In genomic region chr1:226397011-226397926, GRCh38 we compare ENCODE assay signal across 16 cellular contexts. TPM values are rescaled to one million over a fixed set of nuclear protein-coding genes. Genes with fewer than 3 reads are reported as not detected.
DNase-seq lines count a peak whose midpoint lies in the region; ATAC-seq and TF ChIP-seq lines count a peak whose summit lies in the region.
"Had no signal": no experiment of that assay in that cellular context is flagged by ENCODE, and none has a peak within 500 bp of the region (broad histone marks: within the 10 kb centered on the region; RNA-seq: fewer than 3 reads in every experiment).

No MANE protein-coding gene starts in this region.

- TSS peak; percentile 4 for BruUV-seq in Caco-2 (replicated peaks; lab: Mats Ljungman, UMichigan)

- H3K9me3 ChIP-seq in Caco-2 (no peaks in the 10 kb centered on the region), cardiac muscle cell (ENCODE audit: low read depth) (no peaks in the 10 kb centered on the region)

- H3K27ac Mint-ChIP-seq in Caco-2 (ENCODE audit: unreplicated experiment) (no peak overlapping the region), WTC11 (peak overlapping the region; percentile 57), nephron progenitor cell (peak overlapping the region; percentile 93)
- H3K27ac Mint-ChIP-seq: activated naive CD4-positive, alpha-beta T cell treated with anti-CD3 and anti-CD28 coated beads, Interleukin-2, amount 50 U/mL, for 24 hours had no signal

- POLR2A ChIA-PET in Caco-2 (lab: Charles Lee) (no interaction called here), WTC11 (lab: Charles Lee) (interaction anchor here (0.6 kb wide), 1 partner anchor 53 kb away, joined by 3 read pairs; no protein-coding TSS in a partner anchor)

- H3K36me3 Mint-ChIP-seq in Caco-2 (ENCODE audit: insufficient read depth, unreplicated experiment) (peaks cover 50% of the 10 kb centered on the region), WTC11 (peaks cover 82% of the 10 kb centered on the region), nephron progenitor cell (ENCODE audit: low read depth) (peaks cover 90% of the 10 kb centered on the region)

- H3K4me3 ChIP-seq in Caco-2 (ENCODE audit: low read depth, low read length) (no peak overlapping the region), cardiac muscle cell (no peak overlapping the region)

- H3K27me3 ChIP-seq in Caco-2 (replicated peaks; ENCODE audit: control insufficient read depth, insufficient read depth, low read length), result no peaks in the 10 kb centered on the region
- no peaks in the 10 kb centered on the region for H3K27me3 ChIP-seq in cardiac muscle cell

- TF ChIP-seq CTCF in Caco-2 (IDR thresholded peaks at IDR 0.05; ENCODE audit: insufficient read depth in 1 of 2, low read depth in 1 of 2, low read length in 1 of 2, severe bottlenecking in 1 of 2, unreplicated experiment in 1 of 2), result no peak
- TF ChIP-seq CTCF in WTC11 (IDR thresholded peaks at IDR 0.05), result no peak
- no peak for TF ChIP-seq CTCF in cardiac muscle cell (IDR thresholded peaks at IDR 0.05; ENCODE audit: low read depth, low read length)
- no peak for TF ChIP-seq CTCF in nephron progenitor cell (IDR thresholded peaks at IDR 0.05)

- H3K4me3 Mint-ChIP-seq in Caco-2 (ENCODE audit: unreplicated experiment), result no peak overlapping the region
- H3K4me3 Mint-ChIP-seq in WTC11, result no peak overlapping the region
- no peak overlapping the region for H3K4me3 Mint-ChIP-seq in nephron progenitor cell
- H3K4me3 Mint-ChIP-seq: activated naive CD4-positive, alpha-beta T cell treated with anti-CD3 and anti-CD28 coated beads, Interleukin-2, amount 50 U/mL, for 24 hours had no signal

- H3K4me1 Mint-ChIP-seq in Caco-2 (ENCODE audit: low read depth, unreplicated experiment) (no peaks in the 10 kb centered on the region), WTC11 (peaks cover 19% of the 10 kb centered on the region), nephron progenitor cell (peaks cover 30% of the 10 kb centered on the region)

- intact Hi-C loops in Caco-2 (cut with micrococcal nuclease; ENCODE audit: unreplicated experiment), result no loop called here

- CTCF ChIA-PET in Caco-2 (lab: Charles Lee), result interaction anchor here (1.3 kb wide), 1 partner anchor 11 kb away, joined by 5 read pairs; the partner anchor contains the start of gene PARP1
- CTCF ChIA-PET in WTC11 (lab: Charles Lee), result interaction anchor here (0.6 to 1.7 kb wide), 2 partner anchors 28 to 60 kb away, joined by 4 read pairs; no protein-coding TSS in a partner anchor

- H3K27ac ChIP-seq in cardiac muscle cell, result peak overlapping the region; percentile 25
- H3K27ac ChIP-seq: WERI-Rb-1 had no signal

- H3K9me3 Mint-ChIP-seq in Caco-2 (ENCODE audit: unreplicated experiment) (no peaks in the 10 kb centered on the region), WTC11 (no peaks in the 10 kb centered on the region), nephron progenitor cell (peaks cover 5% of the 10 kb centered on the region)
- H3K9me3 Mint-ChIP-seq: activated naive CD4-positive, alpha-beta T cell treated with anti-CD3 and anti-CD28 coated beads, Interleukin-2, amount 50 U/mL, for 24 hours had no signal

- H3K36me3 ChIP-seq in Caco-2 (ENCODE audit: control insufficient read depth, insufficient read depth, low read length) (peaks cover 2% of the 10 kb centered on the region), cardiac muscle cell (peaks cover 35% of the 10 kb centered on the region)

- no peak for DNase-seq in Caco-2
- no peak for DNase-seq in WTC11 (ENCODE audit: low spot score)
- peak in 1 of 2 donors; percentile 62 for DNase-seq in cardiac muscle cell (ENCODE audit: low read depth in 1 of 2, low spot score in 1 of 2)
- DNase-seq in nephron progenitor cell, result no peak
- DNase-seq in NK-92 (lab: John Stamatoyannopoulos, UW; ENCODE audit: unreplicated experiment), result no peak
- DNase-seq in NCI-H187 (lab: John Stamatoyannopoulos, UW), result no peak
- DNase-seq in activated T-cell treated with anti-CD3 and anti-CD28 coated beads, Interleukin-2, amount 50 U/mL, for 48 hours, result no peak
- no peak for DNase-seq in stimulated activated CD4-positive, alpha-beta T cell treated with anti-CD3 and anti-CD28 coated beads, Interleukin-4, amount 100 ng/mL, for 1 hour
- DNase-seq: Calu3; caudate nucleus; Karpas-422; NCI-H1436 treated with DMSO at 0.1 percent for 48 hours; NCI-H510A treated with DMSO at 0.1 percent for 48 hours; stimulated activated CD4-positive, alpha-beta T cell treated with anti-CD3 and anti-CD28 coated beads, Interleukin-4, amount 100 ng/mL, for 4 hours; WERI-Rb-1 had no signal

- H3K4me1 ChIP-seq in Caco-2, result no peaks in the 10 kb centered on the region
- H3K4me1 ChIP-seq in cardiac muscle cell (ENCODE audit: low read depth), result peaks cover 12% of the 10 kb centered on the region

- no peak for ATAC-seq in WTC11

- H3K27me3 Mint-ChIP-seq in Caco-2 (ENCODE audit: insufficient read depth, unreplicated experiment) (no peaks in the 10 kb centered on the region), WTC11 (ENCODE audit: low read depth) (no peaks in the 10 kb centered on the region), nephron progenitor cell (ENCODE audit: low read depth, poor library complexity) (peaks cover 7% of the 10 kb centered on the region)
- H3K27me3 Mint-ChIP-seq: activated naive CD4-positive, alpha-beta T cell treated with anti-CD3 and anti-CD28 coated beads, Interleukin-2, amount 50 U/mL, for 24 hours had no signal

TF ChIP-seq in WTC11, 78 proteins besides CTCF, POLR2A, EP300 and RAD21 (continues in another document):
- TF ChIP-seq CREB1 (CRISPR knock-in tag; IDR thresholded peaks at IDR 0.05), result no peak
- TF ChIP-seq MYBL2 (CRISPR knock-in tag; IDR thresholded peaks at IDR 0.05), result no peak
- no peak for TF ChIP-seq SMAD4 (CRISPR knock-in tag; IDR thresholded peaks at IDR 0.05)
- TF ChIP-seq PREB (CRISPR knock-in tag; IDR thresholded peaks at IDR 0.05; ENCODE audit: borderline replicate concordance), result no peak
- no peak for TF ChIP-seq ZNF512 (CRISPR knock-in tag; IDR thresholded peaks at IDR 0.05; ENCODE audit: borderline replicate concordance)
- no peak for TF ChIP-seq SP1 (CRISPR knock-in tag; conservative IDR thresholded peaks at IDR 0.05)
- TF ChIP-seq, protein P1, sequence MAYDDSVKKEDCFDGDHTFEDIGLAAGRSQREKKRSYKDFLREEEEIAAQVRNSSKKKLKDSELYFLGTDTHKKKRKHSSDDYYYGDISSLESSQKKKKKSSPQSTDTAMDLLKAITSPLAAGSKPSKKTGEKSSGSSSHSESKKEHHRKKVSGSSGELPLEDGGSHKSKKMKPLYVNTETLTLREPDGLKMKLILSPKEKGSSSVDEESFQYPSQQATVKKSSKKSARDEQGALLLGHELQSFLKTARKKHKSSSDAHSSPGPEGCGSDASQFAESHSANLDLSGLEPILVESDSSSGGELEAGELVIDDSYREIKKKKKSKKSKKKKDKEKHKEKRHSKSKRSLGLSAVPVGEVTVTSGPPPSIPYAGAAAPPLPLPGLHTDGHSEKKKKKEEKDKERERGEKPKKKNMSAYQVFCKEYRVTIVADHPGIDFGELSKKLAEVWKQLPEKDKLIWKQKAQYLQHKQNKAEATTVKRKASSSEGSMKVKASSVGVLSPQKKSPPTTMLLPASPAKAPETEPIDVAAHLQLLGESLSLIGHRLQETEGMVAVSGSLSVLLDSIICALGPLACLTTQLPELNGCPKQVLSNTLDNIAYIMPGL (CRISPR knock-in tag; IDR thresholded peaks at IDR 0.05), result no peak
- TF ChIP-seq NFYB (CRISPR knock-in tag; conservative IDR thresholded peaks at IDR 0.05; ENCODE audit: low read depth), result no peak
- no peak for TF ChIP-seq PRRX2 (CRISPR knock-in tag; IDR thresholded peaks at IDR 0.05)
- TF ChIP-seq, protein P2, sequence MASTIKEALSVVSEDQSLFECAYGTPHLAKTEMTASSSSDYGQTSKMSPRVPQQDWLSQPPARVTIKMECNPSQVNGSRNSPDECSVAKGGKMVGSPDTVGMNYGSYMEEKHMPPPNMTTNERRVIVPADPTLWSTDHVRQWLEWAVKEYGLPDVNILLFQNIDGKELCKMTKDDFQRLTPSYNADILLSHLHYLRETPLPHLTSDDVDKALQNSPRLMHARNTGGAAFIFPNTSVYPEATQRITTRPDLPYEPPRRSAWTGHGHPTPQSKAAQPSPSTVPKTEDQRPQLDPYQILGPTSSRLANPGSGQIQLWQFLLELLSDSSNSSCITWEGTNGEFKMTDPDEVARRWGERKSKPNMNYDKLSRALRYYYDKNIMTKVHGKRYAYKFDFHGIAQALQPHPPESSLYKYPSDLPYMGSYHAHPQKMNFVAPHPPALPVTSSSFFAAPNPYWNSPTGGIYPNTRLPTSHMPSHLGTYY (CRISPR knock-in tag; IDR thresholded peaks at IDR 0.05), result no peak
- TF ChIP-seq SMAD3 (CRISPR knock-in tag; IDR thresholded peaks at IDR 0.05; ENCODE audit: borderline replicate concordance), result no peak

RNA-seq across cellular contexts. Expression of gene PARP1, which starts 10.6 kb away (rescaled TPM):
- 127 and 136 TPM in 2 replicates for total RNA-seq in Caco-2 (2022)
- 366 to 376 TPM (median 371 TPM) in 3 replicates for total RNA-seq in WTC11 (2021)
- 293 and 373 TPM in 2 replicates for total RNA-seq in cardiac muscle cell
- polyA plus RNA-seq in cardiac muscle cell, result 192 and 243 TPM in 2 replicates
